Comparison of ENCODE assay signal across 2 cellular contexts in the genomic region with DNA sequence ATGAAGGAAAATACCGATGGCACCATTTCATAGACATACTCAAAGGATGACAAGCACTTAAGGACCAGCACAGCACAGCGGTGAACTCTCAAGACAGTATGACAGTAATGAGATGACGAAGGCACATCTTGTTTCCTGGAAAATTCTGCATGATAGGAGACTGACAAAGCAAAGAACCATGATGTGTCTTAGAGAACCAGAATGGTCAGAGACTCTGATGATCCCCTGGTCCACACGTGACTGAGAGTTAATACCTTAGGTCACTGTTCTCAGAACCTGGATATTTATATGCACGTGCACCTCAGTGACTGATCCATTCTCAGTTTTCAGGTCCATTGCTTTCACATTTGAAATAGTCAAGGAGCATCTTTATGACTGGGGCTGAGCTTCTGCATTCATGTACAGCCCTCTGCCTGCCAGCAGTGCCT.
TF ChIP-seq lines count a peak whose summit lies in the region.

No MANE protein-coding gene starts in this region.

TF ChIP-seq in SK-N-SH treated with all-trans-retinoic acid at 6 μM for 48 hours, 23 proteins besides CTCF, POLR2A, EP300 and RAD21 (continued from another document):
- TF ChIP-seq, protein P1, sequence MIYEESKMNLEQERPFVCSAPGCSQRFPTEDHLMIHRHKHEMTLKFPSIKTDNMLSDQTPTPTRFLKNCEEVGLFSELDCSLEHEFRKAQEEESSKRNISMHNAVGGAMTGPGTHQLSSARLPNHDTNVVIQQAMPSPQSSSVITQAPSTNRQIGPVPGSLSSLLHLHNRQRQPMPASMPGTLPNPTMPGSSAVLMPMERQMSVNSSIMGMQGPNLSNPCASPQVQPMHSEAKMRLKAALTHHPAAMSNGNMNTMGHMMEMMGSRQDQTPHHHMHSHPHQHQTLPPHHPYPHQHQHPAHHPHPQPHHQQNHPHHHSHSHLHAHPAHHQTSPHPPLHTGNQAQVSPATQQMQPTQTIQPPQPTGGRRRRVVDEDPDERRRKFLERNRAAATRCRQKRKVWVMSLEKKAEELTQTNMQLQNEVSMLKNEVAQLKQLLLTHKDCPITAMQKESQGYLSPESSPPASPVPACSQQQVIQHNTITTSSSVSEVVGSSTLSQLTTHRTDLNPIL (CRISPR knock-in tag; IDR thresholded peaks at IDR 0.05; ENCODE audit: low read depth) = no peak
- TF ChIP-seq GLIS3 (CRISPR knock-in tag; IDR thresholded peaks at IDR 0.05) (no peak), ZC3H10 (CRISPR knock-in tag; IDR thresholded peaks at IDR 0.05) (no peak), ARNTL (CRISPR knock-in tag; IDR thresholded peaks at IDR 0.05; ENCODE audit: borderline replicate concordance, low read depth) (no peak), TOX (CRISPR knock-in tag; IDR thresholded peaks at IDR 0.05; ENCODE audit: borderline replicate concordance) (no peak), PPARA (CRISPR knock-in tag; IDR thresholded peaks at IDR 0.05; ENCODE audit: borderline replicate concordance) (no peak), ISL1 (CRISPR knock-in tag; IDR thresholded peaks at IDR 0.05) (no peak), ZNF565 (CRISPR knock-in tag; conservative IDR thresholded peaks at IDR 0.05; ENCODE audit: low read depth) (no peak), SNAI2 (CRISPR knock-in tag; IDR thresholded peaks at IDR 0.05) (no peak), ESRRG (CRISPR knock-in tag; IDR thresholded peaks at IDR 0.05) (no peak), TCF4 (CRISPR knock-in tag; IDR thresholded peaks at IDR 0.05; ENCODE audit: borderline replicate concordance) (no peak), CSDC2 (CRISPR knock-in tag; IDR thresholded peaks at IDR 0.05) (no peak)
- TF ChIP-seq, protein P2, sequence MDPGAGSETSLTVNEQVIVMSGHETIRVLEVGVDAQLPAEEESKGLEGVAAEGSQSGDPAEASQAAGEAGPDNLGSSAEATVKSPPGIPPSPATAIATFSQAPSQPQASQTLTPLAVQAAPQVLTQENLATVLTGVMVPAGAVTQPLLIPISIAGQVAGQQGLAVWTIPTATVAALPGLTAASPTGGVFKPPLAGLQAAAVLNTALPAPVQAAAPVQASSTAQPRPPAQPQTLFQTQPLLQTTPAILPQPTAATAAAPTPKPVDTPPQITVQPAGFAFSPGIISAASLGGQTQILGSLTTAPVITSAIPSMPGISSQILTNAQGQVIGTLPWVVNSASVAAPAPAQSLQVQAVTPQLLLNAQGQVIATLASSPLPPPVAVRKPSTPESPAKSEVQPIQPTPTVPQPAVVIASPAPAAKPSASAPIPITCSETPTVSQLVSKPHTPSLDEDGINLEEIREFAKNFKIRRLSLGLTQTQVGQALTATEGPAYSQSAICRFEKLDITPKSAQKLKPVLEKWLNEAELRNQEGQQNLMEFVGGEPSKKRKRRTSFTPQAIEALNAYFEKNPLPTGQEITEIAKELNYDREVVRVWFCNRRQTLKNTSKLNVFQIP (CRISPR knock-in tag; IDR thresholded peaks at IDR 0.05; ENCODE audit: borderline replicate concordance, low read depth) = no peak
- TF ChIP-seq, protein P3, sequence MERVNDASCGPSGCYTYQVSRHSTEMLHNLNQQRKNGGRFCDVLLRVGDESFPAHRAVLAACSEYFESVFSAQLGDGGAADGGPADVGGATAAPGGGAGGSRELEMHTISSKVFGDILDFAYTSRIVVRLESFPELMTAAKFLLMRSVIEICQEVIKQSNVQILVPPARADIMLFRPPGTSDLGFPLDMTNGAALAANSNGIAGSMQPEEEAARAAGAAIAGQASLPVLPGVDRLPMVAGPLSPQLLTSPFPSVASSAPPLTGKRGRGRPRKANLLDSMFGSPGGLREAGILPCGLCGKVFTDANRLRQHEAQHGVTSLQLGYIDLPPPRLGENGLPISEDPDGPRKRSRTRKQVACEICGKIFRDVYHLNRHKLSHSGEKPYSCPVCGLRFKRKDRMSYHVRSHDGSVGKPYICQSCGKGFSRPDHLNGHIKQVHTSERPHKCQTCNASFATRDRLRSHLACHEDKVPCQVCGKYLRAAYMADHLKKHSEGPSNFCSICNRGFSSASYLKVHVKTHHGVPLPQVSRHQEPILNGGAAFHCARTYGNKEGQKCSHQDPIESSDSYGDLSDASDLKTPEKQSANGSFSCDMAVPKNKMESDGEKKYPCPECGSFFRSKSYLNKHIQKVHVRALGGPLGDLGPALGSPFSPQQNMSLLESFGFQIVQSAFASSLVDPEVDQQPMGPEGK (CRISPR knock-in tag; IDR thresholded peaks at IDR 0.05; ENCODE audit: borderline replicate concordance) = no peak

TF ChIP-seq in WTC11, 78 proteins besides CTCF, POLR2A, EP300 and RAD21 (continued from another document):
- TF ChIP-seq, protein P4, sequence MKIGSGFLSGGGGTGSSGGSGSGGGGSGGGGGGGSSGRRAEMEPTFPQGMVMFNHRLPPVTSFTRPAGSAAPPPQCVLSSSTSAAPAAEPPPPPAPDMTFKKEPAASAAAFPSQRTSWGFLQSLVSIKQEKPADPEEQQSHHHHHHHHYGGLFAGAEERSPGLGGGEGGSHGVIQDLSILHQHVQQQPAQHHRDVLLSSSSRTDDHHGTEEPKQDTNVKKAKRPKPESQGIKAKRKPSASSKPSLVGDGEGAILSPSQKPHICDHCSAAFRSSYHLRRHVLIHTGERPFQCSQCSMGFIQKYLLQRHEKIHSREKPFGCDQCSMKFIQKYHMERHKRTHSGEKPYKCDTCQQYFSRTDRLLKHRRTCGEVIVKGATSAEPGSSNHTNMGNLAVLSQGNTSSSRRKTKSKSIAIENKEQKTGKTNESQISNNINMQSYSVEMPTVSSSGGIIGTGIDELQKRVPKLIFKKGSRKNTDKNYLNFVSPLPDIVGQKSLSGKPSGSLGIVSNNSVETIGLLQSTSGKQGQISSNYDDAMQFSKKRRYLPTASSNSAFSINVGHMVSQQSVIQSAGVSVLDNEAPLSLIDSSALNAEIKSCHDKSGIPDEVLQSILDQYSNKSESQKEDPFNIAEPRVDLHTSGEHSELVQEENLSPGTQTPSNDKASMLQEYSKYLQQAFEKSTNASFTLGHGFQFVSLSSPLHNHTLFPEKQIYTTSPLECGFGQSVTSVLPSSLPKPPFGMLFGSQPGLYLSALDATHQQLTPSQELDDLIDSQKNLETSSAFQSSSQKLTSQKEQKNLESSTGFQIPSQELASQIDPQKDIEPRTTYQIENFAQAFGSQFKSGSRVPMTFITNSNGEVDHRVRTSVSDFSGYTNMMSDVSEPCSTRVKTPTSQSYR (CRISPR knock-in tag; IDR thresholded peaks at IDR 0.05) = no peak
- TF ChIP-seq PRRX2 (CRISPR knock-in tag; IDR thresholded peaks at IDR 0.05) (no peak), MXD4 (CRISPR knock-in tag; IDR thresholded peaks at IDR 0.05; ENCODE audit: borderline replicate concordance) (no peak)
TF ChIP-seq in WTC11: peak in this region for 0.
